Comparison of ENCODE assay signal across 8 cellular contexts in the genomic region with DNA sequence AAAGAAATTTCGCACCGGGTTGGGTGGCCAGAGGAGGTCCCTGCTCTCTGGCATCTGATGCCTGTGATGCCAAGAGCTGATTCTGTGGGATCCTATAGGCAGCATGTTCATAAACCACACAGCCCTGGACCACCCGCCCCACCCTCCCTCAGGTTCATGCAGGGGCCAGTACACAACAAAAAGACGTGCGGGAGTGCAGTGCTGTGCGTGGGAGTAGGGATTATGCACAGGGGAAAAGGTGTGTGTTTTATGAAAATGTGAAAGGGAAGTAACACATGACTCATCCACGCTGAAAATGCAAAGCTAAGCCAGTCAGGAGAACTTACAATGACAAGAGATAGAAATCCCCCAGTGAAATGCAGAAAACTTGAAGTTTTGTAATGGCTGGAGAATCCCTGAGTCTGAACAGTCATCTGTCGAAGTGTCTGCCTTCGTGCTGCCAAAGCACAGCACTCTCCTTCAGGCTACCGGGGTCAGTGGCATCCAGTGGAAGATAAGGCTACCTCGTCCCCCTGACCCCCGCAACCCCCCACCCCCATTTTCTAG. TPM values are rescaled to one million over a fixed set of nuclear protein-coding genes. Genes with fewer than 3 reads are reported as not detected.
DNase-seq lines count a peak whose midpoint lies in the region; ATAC-seq and TF ChIP-seq lines count a peak whose summit lies in the region.

No MANE protein-coding gene starts in this region.

- TF ChIP-seq EP300 in SK-N-SH (IDR thresholded peaks at IDR 0.05; ENCODE audit: borderline replicate concordance in 1 of 2, low read depth in 1 of 2, low read length in 1 of 2) = no peak

- no peaks in the 10 kb centered on the region for H3K27me3 ChIP-seq in SK-N-SH (ENCODE audit: insufficient read depth)

- POLR2A ChIA-PET in SK-N-SH (lab: Yijun Ruan, JAX) = interaction anchor here (0.7 to 1.2 kb wide), 2 partner anchors 26 to 46 kb away, joined by 3 to 4 read pairs; no protein-coding TSS in a partner anchor

- H4K20me1 ChIP-seq in SK-N-SH (ENCODE audit: insufficient read depth) = no peaks in the 10 kb centered on the region

- peaks cover 12% of the 10 kb centered on the region for H3F3A ChIP-seq in SK-N-SH (replicated peaks; ENCODE audit: insufficient read depth)

- peak overlapping the region; percentile 84 for H2AFZ ChIP-seq in SK-N-SH (ENCODE audit: low read depth)

- TF ChIP-seq CTCF in SK-N-SH (IDR thresholded peaks at IDR 0.05) (no peak), fibroblast of pulmonary artery (IDR thresholded peaks at IDR 0.05; ENCODE audit: low read length, missing control alignments) (no peak)

- CTCF ChIA-PET in SK-N-SH (lab: Yijun Ruan, JAX) = interaction anchor here (0.9 to 2.6 kb wide), 7 partner anchors 13 to 347 kb away, joined by 3 to 15 read pairs (median 5); no protein-coding TSS in a partner anchor

- H3K9me2 ChIP-seq in SK-N-SH = no peaks in the 10 kb centered on the region

- ATAC-seq in GM18858 (IDR thresholded peaks at IDR 0.05; ENCODE audit: unreplicated experiment) (peak; percentile 83), HG02973 (IDR thresholded peaks at IDR 0.05; ENCODE audit: unreplicated experiment) (peak; percentile 75), left lobe of liver (no peak)

- H3K4me3 ChIP-seq in SK-N-SH (ENCODE audit: low read depth in 2 of 2, low read length in 1 of 2) (peak overlapping the region; percentile 51 to 59), fibroblast of pulmonary artery (replicated peaks; ENCODE audit: low read depth, low read length) (peak overlapping the region; percentile 51)

- H3K4me2 ChIP-seq in SK-N-SH = peak overlapping the region; percentile 93

- no peaks in the 10 kb centered on the region for H3K9me3 ChIP-seq in SK-N-SH

- peak overlapping the region; percentile 59; the same call in 1 of the 2 replicates for H3K9ac ChIP-seq in SK-N-SH

- no peak for TF ChIP-seq RAD21 in SK-N-SH (IDR thresholded peaks at IDR 0.05; ENCODE audit: low read length)

- WGBS in SK-N-SH (ENCODE audit: low lambda C conversion rate) = 5% methylated on average over 8 of the region's 12 CpGs

- H3K36me3 ChIP-seq in SK-N-SH (replicated peaks in 1 of 2; ENCODE audit: control insufficient read depth in 1 of 2, insufficient read depth in 2 of 2, low read length in 1 of 2) = no peaks in the 10 kb centered on the region

- H3K4me1 ChIP-seq in SK-N-SH (ENCODE audit: control insufficient read depth in 1 of 2, insufficient read depth in 2 of 2, low read depth in 1 of 2, low read length in 1 of 2) = peaks cover 27% of the 10 kb centered on the region in 2 experiments

- H3K27ac ChIP-seq in SK-N-SH (ENCODE audit: low read depth in 2 of 2, low read length in 1 of 2) = peak overlapping the region; percentile 64 to 76

- no peaks in the 10 kb centered on the region for H3K79me2 ChIP-seq in SK-N-SH (ENCODE audit: insufficient read depth)

- peak; percentile 65 for DNase-seq in A172 (ENCODE audit: low spot score)
- peak; percentile 54 for DNase-seq in SK-N-SH
- peak; percentile 85 for DNase-seq in fibroblast of pulmonary artery (ENCODE audit: low read depth)
- peak; percentile 89 for DNase-seq in renal cortical epithelial cell (ENCODE audit: low read depth)
- no peak for DNase-seq in left lobe of liver (ENCODE audit: low spot score)
- no peak for DNase-seq in NCI-H2227 (lab: John Stamatoyannopoulos, UW; ENCODE audit: unreplicated experiment)

TF ChIP-seq in SK-N-SH, 30 proteins besides CTCF, POLR2A, EP300 and RAD21:
- peak; percentile 64 for TF ChIP-seq FOSL2 (IDR thresholded peaks at IDR 0.05; ENCODE audit: borderline replicate concordance, low read depth)
- peak; percentile 67 for TF ChIP-seq JUND (IDR thresholded peaks at IDR 0.05)
- peak; percentile 50; the same call in 1 of the 2 replicates for TF ChIP-seq PBX3 (IDR thresholded peaks at IDR 0.05)
- no peak for TF ChIP-seq ELF1 (IDR thresholded peaks at IDR 0.05)
- TF ChIP-seq TCF12 (IDR thresholded peaks at IDR 0.05) = peak; percentile 26

RNA-seq across cellular contexts. Expression of gene KIAA1217, which starts 1.1 kb away (rescaled TPM):
- 3.8 and 4.7 TPM in 2 replicates for total RNA-seq in A172 (2014; rRNA removed; shearing (Covaris generic))
- polyA plus RNA-seq in SK-N-SH (2012; rRNA removed) = 4.2 and 7.2 TPM in 2 replicates
- 4.4 and 5.3 TPM in 2 replicates for polyA plus RNA-seq in SK-N-SH (2012; cell fraction: cytosol; rRNA removed)
- polyA plus RNA-seq in SK-N-SH (2012; cell fraction: nucleus; rRNA removed) = 15.2 and 19.9 TPM in 2 replicates
- total RNA-seq in renal cortical epithelial cell (6.9 and 33.3 TPM in 2 replicates), left lobe of liver (26.7 TPM)

Comparison
In these comparisons a context has a peak if more than half of its experiments do, and no peak if none do; other contexts are left out.
1. DNase-seq: peak in A172 (single experiment), SK-N-SH (single experiment), fibroblast of pulmonary artery (single experiment) and renal cortical epithelial cell (single experiment); none in left lobe of liver (single experiment) and NCI-H2227 (single experiment).